Comparison of ENCODE assay signal across 13 cellular contexts in genomic region chr2:99403084-99403483, GRCh38.
DNase-seq lines count a peak whose midpoint lies in the region; ATAC-seq, FAIRE-seq and TF ChIP-seq lines count a peak whose summit lies in the region.
"Had no signal": no experiment of that assay in that cellular context is flagged by ENCODE, and none has a peak within 500 bp of the region (broad histone marks: within the 10 kb centered on the region; RNA-seq: fewer than 3 reads in every experiment).

No MANE protein-coding gene starts in this region.

- no peaks in the 10 kb centered on the region for H3K9me3 Mint-ChIP-seq in CD8-positive, alpha-beta memory T cell
- H3K9me3 Mint-ChIP-seq in activated naive CD8-positive, alpha-beta T cell treated with anti-CD3 and anti-CD28 coated beads for 36 hours = no peaks in the 10 kb centered on the region

- H3K4me1 ChIP-seq in CD8-positive, alpha-beta memory T cell (ENCODE audit: insufficient read depth, low read length) = no peaks in the 10 kb centered on the region
- peaks cover 0 to 29% (median 19%) of the 10 kb centered on the region in 4 donors for H3K4me1 ChIP-seq in liver (ENCODE audit: control insufficient read depth in 4 of 4, insufficient read depth in 4 of 4, low read length in 3 of 4)
- H3K4me1 ChIP-seq: HAP-1, left lung, testis had no signal

- peaks cover 3 to 87% (median 25%) of the 10 kb centered on the region in 3 donors for H3K36me3 Mint-ChIP-seq in CD8-positive, alpha-beta memory T cell
- peaks cover 34% of the 10 kb centered on the region for H3K36me3 Mint-ChIP-seq in activated naive CD8-positive, alpha-beta T cell treated with anti-CD3 and anti-CD28 coated beads for 36 hours

- no peaks in the 10 kb centered on the region for H3K27me3 Mint-ChIP-seq in CD8-positive, alpha-beta memory T cell
- H3K27me3 Mint-ChIP-seq in activated naive CD8-positive, alpha-beta T cell treated with anti-CD3 and anti-CD28 coated beads for 36 hours = no peaks in the 10 kb centered on the region

- ATAC-seq in GM21576 (IDR thresholded peaks at IDR 0.05; ENCODE audit: unreplicated experiment) = no peak
- ATAC-seq: left lung had no signal

- POLR2A ChIA-PET in CD8-positive, alpha-beta memory T cell (lab: Charles Lee) = no interaction called here

- DNase-seq in CD8-positive, alpha-beta memory T cell = no peak
- DNase-seq in H54 (ENCODE audit: insufficient read length, low spot score) (no peak), NCI-H2171 (lab: John Stamatoyannopoulos, UW) (no peak), NCI-H82 (lab: John Stamatoyannopoulos, UW) (no peak), GOT3 (lab: John Stamatoyannopoulos, UW) (no peak)
- DNase-seq in activated naive CD8-positive, alpha-beta T cell treated with anti-CD3 and anti-CD28 coated beads for 36 hours = no peak
- DNase-seq: activated effector memory CD4-positive, alpha-beta T cell treated with Interleukin-2 at 50 U/mL for 16 hours; left lung; testis had no signal

- TF ChIP-seq POLR2A in H54 (IDR thresholded peaks at IDR 0.05; ENCODE audit: low read depth, low read length) = no peak

- H3K27ac ChIP-seq in CD8-positive, alpha-beta memory T cell (ENCODE audit: low read depth, low read length) = no peak overlapping the region
- no peak overlapping the region for H3K27ac ChIP-seq in liver (ENCODE audit: low read depth in 1 of 2, low read length in 2 of 2)
- H3K27ac ChIP-seq: left lung, testis had no signal

- H3K4me3 ChIP-seq in CD8-positive, alpha-beta memory T cell (ENCODE audit: low read length) = no peak overlapping the region
- no peak overlapping the region for H3K4me3 ChIP-seq in liver (ENCODE audit: low read depth in 1 of 3, low read length in 3 of 3)
- H3K4me3 ChIP-seq: HAP-1, left lung, smooth muscle cell, testis had no signal

- peak overlapping the region in 6 of 8 donors; percentile 14 to 96 (median 34) for H3K27ac Mint-ChIP-seq in CD8-positive, alpha-beta memory T cell
- H3K27ac Mint-ChIP-seq in activated naive CD8-positive, alpha-beta T cell treated with anti-CD3 and anti-CD28 coated beads for 36 hours = peak overlapping the region; percentile 78

- TF ChIP-seq CTCF in liver (IDR thresholded peaks at IDR 0.05; ENCODE audit: low read depth, low read length, missing input control) = no peak

- H3K27me3 ChIP-seq in CD8-positive, alpha-beta memory T cell (ENCODE audit: insufficient read depth, low read length, poor library complexity, severe bottlenecking) = no peaks in the 10 kb centered on the region
- H3K27me3 ChIP-seq in liver (ENCODE audit: control insufficient read depth in 4 of 4, insufficient read depth in 4 of 4, low read length in 3 of 4) = no peaks in the 10 kb centered on the region
- H3K27me3 ChIP-seq: left lung, testis had no signal

- no peak overlapping the region for H3K9ac ChIP-seq in liver (ENCODE audit: low read depth in 1 of 2, low read length in 2 of 2)

- peak; percentile 60 for FAIRE-seq in H54 (lab: Jason Lieb, UNC)

- peaks cover 28% of the 10 kb centered on the region for H3K36me3 ChIP-seq in CD8-positive, alpha-beta memory T cell (ENCODE audit: insufficient read depth, low read length)
- H3K36me3 ChIP-seq in liver (ENCODE audit: control insufficient read depth in 4 of 4, insufficient read depth in 3 of 4, low read depth in 1 of 4, low read length in 3 of 4) = peaks cover 8 to 69% (median 57%) of the 10 kb centered on the region in 4 donors

- H3K9me3 ChIP-seq in CD8-positive, alpha-beta memory T cell (ENCODE audit: low read length) = no peaks in the 10 kb centered on the region
- no peaks in the 10 kb centered on the region for H3K9me3 ChIP-seq in liver (ENCODE audit: control insufficient read depth in 4 of 4, low read length in 3 of 4)
- H3K9me3 ChIP-seq: HAP-1, left lung, testis had no signal

- CTCF ChIA-PET in CD8-positive, alpha-beta memory T cell (lab: Charles Lee) = no interaction called here

- peaks cover 3 to 13% (median 8%) of the 10 kb centered on the region in 3 donors for H3K4me1 Mint-ChIP-seq in CD8-positive, alpha-beta memory T cell
- H3K4me1 Mint-ChIP-seq in activated naive CD8-positive, alpha-beta T cell treated with anti-CD3 and anti-CD28 coated beads for 36 hours = peaks cover 17% of the 10 kb centered on the region

- no peak overlapping the region for H3K4me3 Mint-ChIP-seq in CD8-positive, alpha-beta memory T cell
- H3K4me3 Mint-ChIP-seq in activated naive CD8-positive, alpha-beta T cell treated with anti-CD3 and anti-CD28 coated beads for 36 hours = no peak overlapping the region

- TF ChIP-seq RAD21 in liver (IDR thresholded peaks at IDR 0.05) = no peak

TF ChIP-seq in liver, 16 proteins besides CTCF, POLR2A, EP300 and RAD21:
- peak; percentile 11 for TF ChIP-seq NR2F2 (IDR thresholded peaks at IDR 0.05)
- TF ChIP-seq HNF4A (conservative IDR thresholded peaks at IDR 0.05) = peak in 1 of 2 donors; percentile 39
- no peak for TF ChIP-seq TAF1 (conservative IDR thresholded peaks at IDR 0.05)
- no peak for TF ChIP-seq FOXA1 (IDR thresholded peaks at IDR 0.05)
